10 cellular contexts compared by ENCODE assay signal in the genomic region with DNA sequence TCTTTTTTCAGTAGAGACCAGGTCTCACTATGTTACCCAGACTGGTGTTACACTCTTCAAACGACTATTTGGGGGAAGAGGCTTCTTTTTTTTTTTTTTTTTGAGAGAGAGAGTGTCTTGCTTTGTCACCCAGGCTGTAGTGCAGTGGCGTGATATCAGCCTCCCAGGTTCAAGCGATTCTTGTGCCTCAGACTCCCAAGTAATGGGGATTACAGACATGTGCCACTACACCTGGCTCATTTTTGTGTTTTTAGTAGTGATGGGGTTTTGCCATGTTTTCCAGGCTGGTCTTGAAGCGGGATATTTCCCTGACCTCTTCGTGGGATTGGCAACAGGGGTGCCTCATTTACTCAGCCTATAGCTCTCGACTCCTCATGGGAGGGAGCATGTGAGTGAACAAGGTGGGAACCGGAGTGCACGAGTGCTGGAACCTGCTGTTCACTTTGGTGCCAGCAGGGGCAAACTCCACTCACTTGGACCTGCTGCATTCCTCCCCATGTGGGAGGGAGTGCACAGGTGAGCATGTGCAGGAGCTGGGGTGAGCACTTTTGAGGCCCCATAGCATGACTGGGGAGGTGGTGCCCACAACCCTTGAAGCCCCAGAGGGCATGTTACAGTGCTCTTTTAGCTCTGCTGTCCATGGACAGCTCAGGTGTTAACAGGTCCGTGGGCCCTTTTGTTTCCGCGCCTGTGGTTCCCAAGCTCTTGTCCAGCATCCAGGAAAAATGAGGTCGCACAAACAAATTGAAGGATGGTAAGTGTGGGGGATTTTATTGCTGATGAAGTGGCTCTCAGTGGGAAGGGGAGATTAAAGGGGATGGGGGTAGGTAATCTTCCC.
A peak's percentile ranks its signal among the peaks of the same experiment; 100 is the strongest.
DNase-seq lines count a peak whose midpoint lies in the region; ATAC-seq, FAIRE-seq and TF ChIP-seq lines count a peak whose summit lies in the region.
"Had no signal": no experiment of that assay in that cellular context is flagged by ENCODE, and none has a peak within 500 bp of the region (broad histone marks: within the 10 kb centered on the region; RNA-seq: fewer than 3 reads in every experiment).

No MANE protein-coding gene starts in this region.

- 87 to 94% (median 90%) methylated on average over 12 of the region's 12 CpGs for WGBS in small intestine, 3 donors

- peak; percentile 47 for DNase-seq in activated CD4-positive, alpha-beta T cell treated with anti-CD3 and anti-CD28 coated beads for 48 hours
- no peak for DNase-seq in activated CD4-positive, alpha-beta T cell treated with anti-CD3 and anti-CD28 coated beads, Interleukin-2, amount 50 U/mL, for 4 hours
- peak; percentile 3 for DNase-seq in OCI-M1 (lab: John Stamatoyannopoulos, UW)
- no peak for DNase-seq in epithelial cell of proximal tubule (ENCODE audit: low read depth)
- peak; percentile 41 for DNase-seq in small intestine
- DNase-seq: testis had no signal

- H3K27ac ChIP-seq in small intestine (ENCODE audit: low read depth in 1 of 2, low read length in 1 of 2), result no peak overlapping the region
- H3K27ac ChIP-seq: testis had no signal

- H3K27me3 ChIP-seq in small intestine (ENCODE audit: control insufficient read depth in 2 of 2, insufficient read depth in 2 of 2, low read length in 2 of 2), result no peaks in the 10 kb centered on the region
- H3K27me3 ChIP-seq: testis had no signal

- FAIRE-seq in small intestine (lab: Jason Lieb, UNC), result no peak
- FAIRE-seq: endometrium had no signal

- H3K36me3 ChIP-seq in small intestine (ENCODE audit: control insufficient read depth in 2 of 2, insufficient read depth in 2 of 2, low read length in 2 of 2), result no peaks in the 10 kb centered on the region

- H3K4me1 ChIP-seq in small intestine (ENCODE audit: control insufficient read depth in 2 of 2, insufficient read depth in 1 of 2, low read depth in 1 of 2, low read length in 1 of 2), result no peaks in the 10 kb centered on the region
- H3K4me1 ChIP-seq: testis had no signal

- peak; percentile 45 for TF ChIP-seq CTCF in epithelial cell of proximal tubule (conservative IDR thresholded peaks at IDR 0.05; ENCODE audit: low read depth, low read length)

- no peaks in the 10 kb centered on the region for H3K9me3 ChIP-seq in small intestine (ENCODE audit: control insufficient read depth, low read depth)
- H3K9me3 ChIP-seq: testis had no signal

- H3K4me3 ChIP-seq in epithelial cell of proximal tubule (ENCODE audit: low read depth, low read length) (no peak overlapping the region), small intestine (ENCODE audit: low read depth in 1 of 2, low read length in 2 of 2) (no peak overlapping the region)
- H3K4me3 ChIP-seq: testis had no signal

- ATAC-seq in HG03457 (IDR thresholded peaks at IDR 0.05; ENCODE audit: unreplicated experiment) (no peak), GM18511 (IDR thresholded peaks at IDR 0.05; ENCODE audit: unreplicated experiment) (no peak), HG02610 (IDR thresholded peaks at IDR 0.05; ENCODE audit: unreplicated experiment) (no peak)

Comparison
In these comparisons a context has a peak if more than half of its experiments do, and no peak if none do; other contexts are left out.
1. DNase-seq: peak in activated CD4-positive, alpha-beta T cell treated with anti-CD3 and anti-CD28 coated beads for 48 hours (single experiment), OCI-M1 (single experiment) and small intestine (single experiment); none in activated CD4-positive, alpha-beta T cell treated with anti-CD3 and anti-CD28 coated beads, Interleukin-2, amount 50 U/mL, for 4 hours (0 of 2) and epithelial cell of proximal tubule (single experiment).